24 cellular contexts compared by ENCODE assay signal in the genomic region with DNA sequence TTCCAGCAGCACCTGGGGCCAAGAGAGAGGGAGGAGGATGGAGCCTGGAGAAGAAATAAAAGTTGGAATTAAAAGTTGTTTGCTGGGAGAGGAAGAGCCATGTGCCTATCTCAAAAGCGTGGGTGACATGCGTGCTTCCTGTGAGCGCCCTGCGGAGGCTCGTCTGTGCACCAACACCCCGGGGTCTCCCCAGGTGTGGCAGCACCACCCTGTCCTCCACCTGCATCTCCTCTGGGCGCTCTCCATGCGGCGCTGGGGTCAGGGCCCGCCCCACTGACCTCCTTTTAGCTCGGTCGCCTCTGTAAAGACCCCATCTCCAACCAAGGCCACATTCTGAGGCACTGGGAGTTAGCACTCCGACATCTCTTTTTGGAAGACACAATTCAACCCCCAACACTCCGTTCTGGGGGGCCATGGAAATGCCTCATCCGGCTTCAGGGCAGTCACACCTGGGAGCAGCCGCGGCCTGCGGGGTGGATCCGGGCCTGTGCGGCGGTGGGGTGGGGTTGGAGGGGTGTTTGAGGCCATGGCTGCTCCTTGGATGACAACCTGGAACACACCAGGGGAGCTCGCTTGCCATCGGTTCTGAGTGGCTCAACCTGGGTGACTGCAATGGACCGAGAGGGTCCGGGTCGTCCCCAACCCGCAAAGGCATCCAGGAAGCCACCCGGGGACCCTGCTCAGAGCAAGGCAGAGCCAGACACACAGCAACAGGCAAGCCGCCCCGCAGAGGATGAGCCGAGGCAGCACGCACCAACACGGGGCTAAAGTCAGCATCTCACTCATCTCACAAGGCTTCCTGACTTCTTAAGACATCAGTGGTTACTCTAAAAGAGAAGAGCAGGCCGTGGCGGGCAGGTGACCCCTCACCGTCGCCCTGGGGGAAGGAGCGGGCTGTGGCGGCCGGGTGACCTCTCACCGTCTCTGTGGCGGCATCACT.
"Had no signal": no experiment of that assay in that cellular context is flagged by ENCODE, and none has a peak within 500 bp of the region (broad histone marks: within the 10 kb centered on the region; RNA-seq: fewer than 3 reads in every experiment).

No MANE protein-coding gene starts in this region.

- H3K9me3 ChIP-seq: esophagus squamous epithelium, suprapubic skin, tibial artery, upper lobe of right lung had no signal

- H3K27ac ChIP-seq: epithelial cell of prostate, esophagus squamous epithelium, skin epidermis, suprapubic skin, tibial artery, upper lobe of right lung had no signal

- H3K36me3 ChIP-seq: esophagus squamous epithelium, suprapubic skin, tibial artery had no signal

- FAIRE-seq: bronchial epithelial cell, colon, endometrium, islet of Langerhans had no signal

- ATAC-seq: activated CD4-positive, alpha-beta T cell treated with anti-CD3 and anti-CD28 coated beads for 36 hours; activated CD8-positive, alpha-beta memory T cell treated with anti-CD3 and anti-CD28 coated beads, Interleukin-2, amount 10 ng/mL, durations not matched to agents 7 days and 5 days; activated CD8-positive, alpha-beta T cell treated with anti-CD3 and anti-CD28 coated beads, Interleukin-2, amount 10 ng/mL, durations not matched to agents 7 days and 5 days; naive thymus-derived CD8-positive, alpha-beta T cell; sciatic nerve; upper lobe of right lung had no signal

- DNase-seq: activated CD4-positive, CD25-positive, alpha-beta regulatory T cell; activated CD8-positive, alpha-beta memory T cell treated with anti-CD3 and anti-CD28 coated beads, Interleukin-2, amount 10 ng/mL, durations not matched to agents 7 days and 5 days; activated CD8-positive, alpha-beta T cell treated with anti-CD3 and anti-CD28 coated beads, Interleukin-2, amount 10 ng/mL, durations not matched to agents 7 days and 5 days; activated T-cell treated with anti-CD3 and anti-CD28 coated beads, Interleukin-2, amount 50 U/mL, for 48 hours; anterior cingulate cortex; dermis blood vessel endothelial cell; effector CD4-positive, alpha-beta T cell; esophagus squamous epithelium; foreskin melanocyte; midbrain; stimulated activated naive CD4-positive, alpha-beta T cell; T-helper 1 cell; tibial artery; upper lobe of right lung had no signal

- H3K4me3 ChIP-seq: esophagus squamous epithelium, skin epidermis, suprapubic skin, tibial artery, upper lobe of right lung had no signal
